Comparison of ENCODE assay signal across 1 cellular context in genomic region chr12:121828826-121829225, GRCh38.
TF ChIP-seq lines count a peak whose summit lies in the region.

No MANE protein-coding gene starts in this region.

TF ChIP-seq in WTC11, 78 proteins besides CTCF, POLR2A, EP300 and RAD21:
- TF ChIP-seq OVOL2 (CRISPR knock-in tag; IDR thresholded peaks at IDR 0.05; ENCODE audit: borderline replicate concordance) (no peak), ZNF416 (CRISPR knock-in tag; IDR thresholded peaks at IDR 0.05) (no peak), FOXJ3 (CRISPR knock-in tag; IDR thresholded peaks at IDR 0.05; ENCODE audit: borderline replicate concordance) (no peak), RORB (CRISPR knock-in tag; IDR thresholded peaks at IDR 0.05) (no peak), EMX1 (CRISPR knock-in tag; IDR thresholded peaks at IDR 0.05) (no peak), NR2C2 (CRISPR knock-in tag; IDR thresholded peaks at IDR 0.05) (no peak), NR1H2 (CRISPR knock-in tag; IDR thresholded peaks at IDR 0.05) (no peak), RELA (CRISPR knock-in tag; IDR thresholded peaks at IDR 0.05; ENCODE audit: borderline replicate concordance) (no peak), ESRRA (CRISPR knock-in tag; IDR thresholded peaks at IDR 0.05; ENCODE audit: borderline replicate concordance) (no peak), PRDM15 (CRISPR knock-in tag; IDR thresholded peaks at IDR 0.05) (no peak), ZNF512 (CRISPR knock-in tag; IDR thresholded peaks at IDR 0.05; ENCODE audit: borderline replicate concordance) (no peak), USF1 (CRISPR knock-in tag; IDR thresholded peaks at IDR 0.05) (no peak)
